ENCODE assay signal across 16 cellular contexts in genomic region chr10:73648975-73649829, GRCh38. TPM values are rescaled to one million over a fixed set of nuclear protein-coding genes. Genes with fewer than 3 reads are reported as not detected.
DNase-seq lines count a peak whose midpoint lies in the region; ATAC-seq and TF ChIP-seq lines count a peak whose summit lies in the region.
"Had no signal": no experiment of that assay in that cellular context is flagged by ENCODE, and none has a peak within 500 bp of the region (broad histone marks: within the 10 kb centered on the region; RNA-seq: fewer than 3 reads in every experiment).

No MANE protein-coding gene starts in this region.

- ATAC-seq in activated CD4-positive, alpha-beta T cell treated with anti-CD3 and anti-CD28 coated beads for 36 hours = no peak
- no peak for ATAC-seq in activated T-helper 17 cell treated with anti-CD3 and anti-CD28 coated beads, Interleukin-2, amount 50 U/mL, for 72 hours (replicated peaks)
- ATAC-seq in HG03135 (IDR thresholded peaks at IDR 0.05; ENCODE audit: unreplicated experiment) = no peak

- no peak overlapping the region for H2AFZ ChIP-seq in smooth muscle cell (ENCODE audit: low read depth)

- no peak overlapping the region for H3K4me3 Mint-ChIP-seq in activated CD4-positive, alpha-beta T cell treated with anti-CD3 and anti-CD28 coated beads, Interleukin-2, amount 10 ng/mL, durations not matched to agents 7 days and 5 days
- H3K4me3 Mint-ChIP-seq in activated CD4-positive, alpha-beta T cell treated with anti-CD3 and anti-CD28 coated beads for 36 hours = no peak overlapping the region
- H3K4me3 Mint-ChIP-seq in activated T-helper 17 cell treated with anti-CD3 and anti-CD28 coated beads, Interleukin-2, amount 50 U/mL, for 72 hours = peak overlapping the region; percentile 57

- no peak for DNase-seq in activated CD4-positive, alpha-beta T cell treated with anti-CD3 and anti-CD28 coated beads, Interleukin-2, amount 10 ng/mL, durations not matched to agents 7 days and 5 days
- DNase-seq in activated CD4-positive, alpha-beta T cell treated with anti-CD3 and anti-CD28 coated beads for 36 hours = no peak
- DNase-seq in kidney tubule cell (ENCODE audit: low spot score) (peak; percentile 70), smooth muscle cell (lab: John Stamatoyannopoulos, UW; ENCODE audit: unreplicated experiment) (no peak), HUDEP-2 (lab: John Stamatoyannopoulos, UW; ENCODE audit: unreplicated experiment in 76 of 76) (no peak)
- DNase-seq in activated naive CD4-positive, alpha-beta T cell treated with anti-CD3 and anti-CD28 coated beads, Interleukin-2, amount 50 U/mL, for 16 hours = no peak
- DNase-seq: 8988T; activated T-cell treated with anti-CD3 and anti-CD28 coated beads, Interleukin-2, amount 50 U/mL, for 24 hours; GDM1; NCI-H1694 treated with DMSO at 0.1 percent for 48 hours; stimulated activated CD4-positive, alpha-beta T cell treated with anti-CD3 and anti-CD28 coated beads, Interleukin-12 subunit alpha, Interleukin-12 subunit beta, amount 100 ng/mL, for 4 hours had no signal

- no peaks in the 10 kb centered on the region for H3K36me3 ChIP-seq in smooth muscle cell (ENCODE audit: low read depth)

- H3K4me1 ChIP-seq in smooth muscle cell (ENCODE audit: low read depth) = no peaks in the 10 kb centered on the region

- WGBS in smooth muscle cell (ENCODE audit: low lambda C conversion rate) = 69% methylated on average over 4 of the region's 4 CpGs

- H4K20me1 ChIP-seq in smooth muscle cell (ENCODE audit: low read depth) = no peaks in the 10 kb centered on the region

- no peaks in the 10 kb centered on the region for H3K9me3 Mint-ChIP-seq in activated CD4-positive, alpha-beta T cell treated with anti-CD3 and anti-CD28 coated beads, Interleukin-2, amount 10 ng/mL, durations not matched to agents 7 days and 5 days
- H3K9me3 Mint-ChIP-seq in activated CD4-positive, alpha-beta T cell treated with anti-CD3 and anti-CD28 coated beads for 36 hours (ENCODE audit: low read depth) = no peaks in the 10 kb centered on the region
- H3K9me3 Mint-ChIP-seq in activated T-helper 17 cell treated with anti-CD3 and anti-CD28 coated beads, Interleukin-2, amount 50 U/mL, for 72 hours = no peaks in the 10 kb centered on the region
- H3K9me3 Mint-ChIP-seq: activated T-cell treated with anti-CD3 and anti-CD28 coated beads, Interleukin-2, amount 50 U/mL, for 24 hours had no signal

- H3K27ac Mint-ChIP-seq in activated CD4-positive, alpha-beta T cell treated with anti-CD3 and anti-CD28 coated beads, Interleukin-2, amount 10 ng/mL, durations not matched to agents 7 days and 5 days = peak overlapping the region; percentile 27
- H3K27ac Mint-ChIP-seq in activated CD4-positive, alpha-beta T cell treated with anti-CD3 and anti-CD28 coated beads for 36 hours = no peak overlapping the region
- H3K27ac Mint-ChIP-seq in activated T-helper 17 cell treated with anti-CD3 and anti-CD28 coated beads, Interleukin-2, amount 50 U/mL, for 72 hours = no peak overlapping the region
- H3K27ac Mint-ChIP-seq: activated T-cell treated with anti-CD3 and anti-CD28 coated beads, Interleukin-2, amount 50 U/mL, for 24 hours had no signal

- intact Hi-C loops in activated CD4-positive, alpha-beta T cell treated with anti-CD3 and anti-CD28 coated beads for 36 hours (cut with DNase I, micrococcal nuclease) = no loop called here

- no peak overlapping the region for H3K9ac ChIP-seq in smooth muscle cell (ENCODE audit: low read depth)

- CTCF ChIA-PET in activated CD4-positive, alpha-beta T cell treated with anti-CD3 and anti-CD28 coated beads, Interleukin-2, amount 10 ng/mL, durations not matched to agents 7 days and 5 days (lab: Charles Lee) = interaction anchor here (0.9 to 1.8 kb wide), 4 partner anchors 9 to 379 kb away, joined by 3 to 11 read pairs (median 4); no protein-coding TSS in a partner anchor
- CTCF ChIA-PET in activated CD4-positive, alpha-beta T cell treated with anti-CD3 and anti-CD28 coated beads for 36 hours (lab: Charles Lee) = interaction anchor here (0.6 to 7.0 kb wide), 4 partner anchors 34 to 307 kb away, joined by 3 to 122 read pairs (median 3); no protein-coding TSS in a partner anchor

- peak overlapping the region; percentile 97 for H3K4me2 ChIP-seq in smooth muscle cell

- peaks cover 3% of the 10 kb centered on the region for H3K27me3 Mint-ChIP-seq in activated CD4-positive, alpha-beta T cell treated with anti-CD3 and anti-CD28 coated beads, Interleukin-2, amount 10 ng/mL, durations not matched to agents 7 days and 5 days
- no peaks in the 10 kb centered on the region for H3K27me3 Mint-ChIP-seq in activated CD4-positive, alpha-beta T cell treated with anti-CD3 and anti-CD28 coated beads for 36 hours
- H3K27me3 Mint-ChIP-seq in activated T-helper 17 cell treated with anti-CD3 and anti-CD28 coated beads, Interleukin-2, amount 50 U/mL, for 72 hours = peaks cover 11% of the 10 kb centered on the region

- POLR2A ChIA-PET in activated CD4-positive, alpha-beta T cell treated with anti-CD3 and anti-CD28 coated beads, Interleukin-2, amount 10 ng/mL, durations not matched to agents 7 days and 5 days (lab: Charles Lee) = no interaction called here
- POLR2A ChIA-PET in activated CD4-positive, alpha-beta T cell treated with anti-CD3 and anti-CD28 coated beads for 36 hours (lab: Charles Lee) = no interaction called here

- no peaks in the 10 kb centered on the region for H3K27me3 ChIP-seq in smooth muscle cell (ENCODE audit: low read depth)

- no peak for TF ChIP-seq CTCF in smooth muscle cell (IDR thresholded peaks at IDR 0.05; ENCODE audit: borderline replicate concordance, insufficient read depth, poor library complexity, severe bottlenecking)

- H3K27ac ChIP-seq in smooth muscle cell (ENCODE audit: low read depth) = peak overlapping the region; percentile 86

- peaks cover 13% of the 10 kb centered on the region for H3K4me1 Mint-ChIP-seq in activated CD4-positive, alpha-beta T cell treated with anti-CD3 and anti-CD28 coated beads, Interleukin-2, amount 10 ng/mL, durations not matched to agents 7 days and 5 days
- H3K4me1 Mint-ChIP-seq in activated CD4-positive, alpha-beta T cell treated with anti-CD3 and anti-CD28 coated beads for 36 hours = peaks cover 15% of the 10 kb centered on the region
- H3K4me1 Mint-ChIP-seq in activated T-helper 17 cell treated with anti-CD3 and anti-CD28 coated beads, Interleukin-2, amount 50 U/mL, for 72 hours = peaks cover 9% of the 10 kb centered on the region

- no peaks in the 10 kb centered on the region for H3K79me2 ChIP-seq in smooth muscle cell (ENCODE audit: low read depth)

- no peaks in the 10 kb centered on the region for H3K36me3 Mint-ChIP-seq in activated CD4-positive, alpha-beta T cell treated with anti-CD3 and anti-CD28 coated beads, Interleukin-2, amount 10 ng/mL, durations not matched to agents 7 days and 5 days (ENCODE audit: low read depth)
- no peaks in the 10 kb centered on the region for H3K36me3 Mint-ChIP-seq in activated CD4-positive, alpha-beta T cell treated with anti-CD3 and anti-CD28 coated beads for 36 hours (ENCODE audit: low read depth)
- no peaks in the 10 kb centered on the region for H3K36me3 Mint-ChIP-seq in activated T-helper 17 cell treated with anti-CD3 and anti-CD28 coated beads, Interleukin-2, amount 50 U/mL, for 72 hours (ENCODE audit: low read depth)

- no peak overlapping the region for H3K4me3 ChIP-seq in smooth muscle cell
- H3K4me3 ChIP-seq: lung had no signal

- peaks cover 7% of the 10 kb centered on the region for H3F3A ChIP-seq in smooth muscle cell (ENCODE audit: low read depth)

- H3K9me3 ChIP-seq in smooth muscle cell (replicated peaks; ENCODE audit: low read depth) = no peaks in the 10 kb centered on the region

RNA-seq across cellular contexts. Expression of gene SYNPO2L, which starts 6.6 kb away (rescaled TPM):
- total RNA-seq in activated CD4-positive, alpha-beta T cell treated with anti-CD3 and anti-CD28 coated beads, Interleukin-2, amount 10 ng/mL, durations not matched to agents 7 days and 5 days = not detected
- total RNA-seq in activated CD4-positive, alpha-beta T cell treated with anti-CD3 and anti-CD28 coated beads for 36 hours = not detected
- total RNA-seq in activated T-helper 17 cell treated with anti-CD3 and anti-CD28 coated beads, Interleukin-2, amount 50 U/mL, for 72 hours = not detected
- not detected in 2 replicates for total RNA-seq in smooth muscle cell
- polyA plus RNA-seq in smooth muscle cell = 0.18 and 0.25 TPM in 2 replicates
- total RNA-seq: cerebellum, H4 had no signal

RNA-seq across cellular contexts. Expression of gene MYOZ1, which starts 7.9 kb away (rescaled TPM):
- total RNA-seq in activated CD4-positive, alpha-beta T cell treated with anti-CD3 and anti-CD28 coated beads, Interleukin-2, amount 10 ng/mL, durations not matched to agents 7 days and 5 days = not detected
- total RNA-seq in activated CD4-positive, alpha-beta T cell treated with anti-CD3 and anti-CD28 coated beads for 36 hours = not detected
- not detected for total RNA-seq in activated T-helper 17 cell treated with anti-CD3 and anti-CD28 coated beads, Interleukin-2, amount 50 U/mL, for 72 hours
- 2.4 and 3.9 TPM in 2 replicates for total RNA-seq in smooth muscle cell
- 1.7 and 5.6 TPM in 2 replicates for polyA plus RNA-seq in smooth muscle cell

RNA-seq across cellular contexts. Expression of gene AGAP5, which starts 48.7 kb away (rescaled TPM):
- 10 to 100 TPM in 1 of 2 experiments, 1 to 10 TPM in 1; 8.9 to 10.2 TPM for total RNA-seq in activated CD4-positive, alpha-beta T cell treated with anti-CD3 and anti-CD28 coated beads, Interleukin-2, amount 10 ng/mL, durations not matched to agents 7 days and 5 days
- 10 to 100 TPM in 1 of 2 experiments, 1 to 10 TPM in 1; 7.1 to 10.3 TPM for total RNA-seq in activated CD4-positive, alpha-beta T cell treated with anti-CD3 and anti-CD28 coated beads for 36 hours
- total RNA-seq in activated T-helper 17 cell treated with anti-CD3 and anti-CD28 coated beads, Interleukin-2, amount 50 U/mL, for 72 hours = 1 to 10 TPM; 6.3 to 7.2 TPM
- 4.1 and 7.8 TPM in 2 replicates for total RNA-seq in smooth muscle cell
- polyA plus RNA-seq in smooth muscle cell = 1.4 and 3.2 TPM in 2 replicates

RNA-seq across cellular contexts. Expression of gene USP54, which starts 58.1 kb away (rescaled TPM):
- 1 to 10 TPM; 2.6 to 2.7 TPM for total RNA-seq in activated CD4-positive, alpha-beta T cell treated with anti-CD3 and anti-CD28 coated beads, Interleukin-2, amount 10 ng/mL, durations not matched to agents 7 days and 5 days
- 1 to 10 TPM; 4.3 to 4.5 TPM for total RNA-seq in activated CD4-positive, alpha-beta T cell treated with anti-CD3 and anti-CD28 coated beads for 36 hours
- 1 to 10 TPM; 6.3 to 6.4 TPM for total RNA-seq in activated T-helper 17 cell treated with anti-CD3 and anti-CD28 coated beads, Interleukin-2, amount 50 U/mL, for 72 hours
- total RNA-seq in smooth muscle cell = 8.2 and 10.2 TPM in 2 replicates
- 3.1 and 6.8 TPM in 2 replicates for polyA plus RNA-seq in smooth muscle cell
